27 cellular contexts compared by ENCODE assay signal in genomic region chr6:50714487-50715379, GRCh38. TPM values are rescaled to one million over a fixed set of nuclear protein-coding genes. Genes with fewer than 3 reads are reported as not detected.
DNase-seq lines count a peak whose midpoint lies in the region; ATAC-seq and TF ChIP-seq lines count a peak whose summit lies in the region.
"Had no signal": no experiment of that assay in that cellular context is flagged by ENCODE, and none has a peak within 500 bp of the region (broad histone marks: within the 10 kb centered on the region; RNA-seq: fewer than 3 reads in every experiment).

No MANE protein-coding gene starts in this region.

- H3K36me3 ChIP-seq in SK-N-SH (replicated peaks in 1 of 2; ENCODE audit: control insufficient read depth in 1 of 2, insufficient read depth in 2 of 2, low read length in 1 of 2) = no peaks in the 10 kb centered on the region
- no peaks in the 10 kb centered on the region for H3K36me3 ChIP-seq in HUES6 (ENCODE audit: control insufficient read depth, insufficient read depth, low read length)
- no peaks in the 10 kb centered on the region for H3K36me3 ChIP-seq in stomach
- H3K36me3 ChIP-seq: brain microvascular endothelial cell, gastrocnemius medialis, Peyer's patch had no signal

- peaks cover 19% of the 10 kb centered on the region; the same call in 1 of the 2 replicates for H3K27me3 ChIP-seq in SK-N-SH (ENCODE audit: insufficient read depth)
- peaks cover 100% of the 10 kb centered on the region for H3K27me3 ChIP-seq in HUES6 (ENCODE audit: control insufficient read depth, insufficient read depth, low read length)
- peaks cover 6 to 100% (median 30%) of the 10 kb centered on the region in 3 donors for H3K27me3 ChIP-seq in stomach
- H3K27me3 ChIP-seq: testis had no signal

- peaks cover 30% of the 10 kb centered on the region for H3K27me3 Mint-ChIP-seq in endothelial cell (ENCODE audit: unreplicated experiment)
- H3K27me3 Mint-ChIP-seq in nephron progenitor cell (ENCODE audit: low read depth, poor library complexity) = peaks cover 100% of the 10 kb centered on the region

- H3K36me3 Mint-ChIP-seq in endothelial cell (ENCODE audit: low read depth, unreplicated experiment) (no peaks in the 10 kb centered on the region), nephron progenitor cell (ENCODE audit: low read depth) (no peaks in the 10 kb centered on the region)

- no peak overlapping the region for H3K4me2 ChIP-seq in SK-N-SH

- no peak overlapping the region for H3K27ac ChIP-seq in SK-N-SH (ENCODE audit: low read depth in 2 of 2, low read length in 1 of 2)
- no peak overlapping the region for H3K27ac ChIP-seq in HUES6 (ENCODE audit: low read depth, low read length)
- H3K27ac ChIP-seq in stomach = no peak overlapping the region
- H3K27ac ChIP-seq: brain microvascular endothelial cell, epithelial cell of prostate, gastrocnemius medialis, Peyer's patch, testis had no signal

- TF ChIP-seq RAD21 in SK-N-SH (IDR thresholded peaks at IDR 0.05; ENCODE audit: low read length) = no peak

- no peaks in the 10 kb centered on the region for H4K20me1 ChIP-seq in SK-N-SH (ENCODE audit: insufficient read depth)

- DNase-seq in SK-N-SH (peak; percentile 71), endothelial cell (ENCODE audit: low spot score) (peak; percentile 33), nephron progenitor cell (no peak), stomach (no peak)
- DNase-seq: 8988T; activated CD4-positive, alpha-beta memory T cell treated with anti-CD3 and anti-CD28 coated beads for 36 hours; activated T-cell treated with anti-CD3 and anti-CD28 coated beads, Interleukin-2, amount 50 U/mL, for 48 hours; brain microvascular endothelial cell; cortex of kidney; gastrocnemius medialis; GDM1; NCI-H1105 treated with DMSO at 0.1 percent for 48 hours; NCI-H2171; NCI-H774; Peyer's patch; testis had no signal

- H3F3A ChIP-seq in SK-N-SH (replicated peaks; ENCODE audit: insufficient read depth) = no peaks in the 10 kb centered on the region

- WGBS in SK-N-SH (ENCODE audit: low lambda C conversion rate) = 10% methylated on average over 42 of the region's 51 CpGs
- WGBS in stomach, 5 donors = 3 to 8% (median 5%) methylated on average over 45 to 51 of the region's 51 CpGs

- TF ChIP-seq EP300 in SK-N-SH (IDR thresholded peaks at IDR 0.05; ENCODE audit: borderline replicate concordance in 1 of 2, low read depth in 1 of 2, low read length in 1 of 2) = no peak
- no peak for TF ChIP-seq EP300 in stomach (IDR thresholded peaks at IDR 0.05)

- no peak overlapping the region for H3K9ac ChIP-seq in SK-N-SH
- no peak overlapping the region for H3K9ac ChIP-seq in HUES6 (ENCODE audit: low read length)

- H3K9me2 ChIP-seq in SK-N-SH = no peaks in the 10 kb centered on the region

- no peaks in the 10 kb centered on the region for H3K79me2 ChIP-seq in SK-N-SH (ENCODE audit: insufficient read depth)

- no peak for ATAC-seq in SK-N-SH treated with all-trans-retinoic acid at 6 μM for 48 hours
- no peak for ATAC-seq in HG02610 (IDR thresholded peaks at IDR 0.05; ENCODE audit: unreplicated experiment)
- ATAC-seq in GM21786 (IDR thresholded peaks at IDR 0.05; ENCODE audit: unreplicated experiment) = no peak
- ATAC-seq: gastrocnemius medialis, GM12878 had no signal

- no peaks in the 10 kb centered on the region for H3K9me3 ChIP-seq in SK-N-SH
- no peaks in the 10 kb centered on the region for H3K9me3 ChIP-seq in HUES6 (ENCODE audit: control insufficient read depth, insufficient read depth, low read depth, low read length)
- H3K9me3 ChIP-seq in stomach = no peaks in the 10 kb centered on the region
- H3K9me3 ChIP-seq: gastrocnemius medialis, Peyer's patch, testis had no signal

- intact Hi-C loops in stomach (cut with DNase I; ENCODE audit: low total_unique reads) = no loop called here

- peak overlapping the region in 1 of 2 experiments; percentile 25; a peak in 1 of 4 replicates for H3K4me3 ChIP-seq in SK-N-SH (ENCODE audit: low read depth in 2 of 2, low read length in 1 of 2)
- H3K4me3 ChIP-seq in HUES6 (ENCODE audit: low read depth, low read length) = peak overlapping the region; percentile 64
- no peak overlapping the region for H3K4me3 ChIP-seq in stomach
- H3K4me3 ChIP-seq: gastrocnemius medialis, GM12878, lung, Peyer's patch had no signal

- POLR2A ChIA-PET in SK-N-SH (lab: Yijun Ruan, JAX) = no interaction called here

- no peak for TF ChIP-seq POLR2A in stomach (IDR thresholded peaks at IDR 0.05)

- CTCF ChIA-PET in SK-N-SH (lab: Yijun Ruan, JAX) = interaction anchor here (0.6 kb wide), 2 partner anchors 8 to 11 kb away, joined by 3 to 4 read pairs; no protein-coding TSS in a partner anchor

- H3K27ac Mint-ChIP-seq in endothelial cell (ENCODE audit: unreplicated experiment) (no peak overlapping the region), nephron progenitor cell (no peak overlapping the region)
- H3K27ac Mint-ChIP-seq: activated CD4-positive, alpha-beta memory T cell treated with anti-CD3 and anti-CD28 coated beads for 36 hours; activated naive CD8-positive, alpha-beta T cell had no signal

- H3K4me3 Mint-ChIP-seq in endothelial cell (ENCODE audit: unreplicated experiment) (peak overlapping the region; percentile 86), nephron progenitor cell (peak overlapping the region; percentile 51)
- H3K4me3 Mint-ChIP-seq: activated CD4-positive, alpha-beta memory T cell treated with anti-CD3 and anti-CD28 coated beads for 36 hours; activated naive CD8-positive, alpha-beta T cell had no signal

- H3K9me3 Mint-ChIP-seq in endothelial cell (ENCODE audit: unreplicated experiment) (no peaks in the 10 kb centered on the region), nephron progenitor cell (peaks cover 7% of the 10 kb centered on the region)
- H3K9me3 Mint-ChIP-seq: activated CD4-positive, alpha-beta memory T cell treated with anti-CD3 and anti-CD28 coated beads for 36 hours had no signal

- peaks cover 0 to 9% of the 10 kb centered on the region in 2 experiments; a peak in 1 of 4 replicates for H3K4me1 ChIP-seq in SK-N-SH (ENCODE audit: control insufficient read depth in 1 of 2, insufficient read depth in 2 of 2, low read depth in 1 of 2, low read length in 1 of 2)
- H3K4me1 ChIP-seq in HUES6 (ENCODE audit: control insufficient read depth, insufficient read depth, low read length) = peaks cover 25% of the 10 kb centered on the region
- peaks cover 0 to 15% (median 0%) of the 10 kb centered on the region in 4 donors for H3K4me1 ChIP-seq in stomach
- H3K4me1 ChIP-seq: gastrocnemius medialis, Peyer's patch, testis had no signal

- H2AFZ ChIP-seq in SK-N-SH (ENCODE audit: low read depth) = no peak overlapping the region

- no peak for TF ChIP-seq CTCF in SK-N-SH (IDR thresholded peaks at IDR 0.05)
- no peak for TF ChIP-seq CTCF in endothelial cell (IDR thresholded peaks at IDR 0.05; ENCODE audit: unreplicated experiment)
- TF ChIP-seq CTCF in nephron progenitor cell (IDR thresholded peaks at IDR 0.05) = no peak
- TF ChIP-seq CTCF in stomach (IDR thresholded peaks at IDR 0.05) = no peak

- H3K4me1 Mint-ChIP-seq in endothelial cell (ENCODE audit: unreplicated experiment) (peaks cover 22% of the 10 kb centered on the region), nephron progenitor cell (peaks cover 11% of the 10 kb centered on the region)

TF ChIP-seq in SK-N-SH, 30 proteins besides CTCF, POLR2A, EP300 and RAD21 (continues in another document):
- TF ChIP-seq IRF3 (IDR thresholded peaks at IDR 0.05; ENCODE audit: low read depth, low read length) (no peak), TAF1 (IDR thresholded peaks at IDR 0.05; ENCODE audit: borderline replicate concordance, low read depth, low read length) (no peak), YY1 (IDR thresholded peaks at IDR 0.05; ENCODE audit: low read depth) (no peak), SIN3A (IDR thresholded peaks at IDR 0.05; ENCODE audit: borderline replicate concordance, low read depth, low read length) (no peak), MEF2A (IDR thresholded peaks at IDR 0.05; ENCODE audit: borderline replicate concordance, low read depth) (no peak), ELF1 (IDR thresholded peaks at IDR 0.05) (no peak), GABPA (IDR thresholded peaks at IDR 0.05; ENCODE audit: low read depth) (no peak), SMC3 (IDR thresholded peaks at IDR 0.05; ENCODE audit: low read depth, low read length) (no peak), NFIC (IDR thresholded peaks at IDR 0.05; ENCODE audit: borderline replicate concordance) (no peak)

TF ChIP-seq in SK-N-SH treated with all-trans-retinoic acid at 6 μM for 48 hours, 23 proteins besides CTCF, POLR2A, EP300 and RAD21 (continues in another document):
- TF ChIP-seq ISL1 (CRISPR knock-in tag; IDR thresholded peaks at IDR 0.05) = no peak
- no peak for TF ChIP-seq BACH2 (CRISPR knock-in tag; IDR thresholded peaks at IDR 0.05; ENCODE audit: borderline replicate concordance)
- no peak for TF ChIP-seq PATZ1 (CRISPR knock-in tag; IDR thresholded peaks at IDR 0.05; ENCODE audit: borderline replicate concordance)
- TF ChIP-seq CSDC2 (CRISPR knock-in tag; IDR thresholded peaks at IDR 0.05) = no peak
- no peak for TF ChIP-seq ZC3H10 (CRISPR knock-in tag; IDR thresholded peaks at IDR 0.05)
- TF ChIP-seq ZNF70 (CRISPR knock-in tag; IDR thresholded peaks at IDR 0.05) = no peak
- TF ChIP-seq GLIS3 (CRISPR knock-in tag; IDR thresholded peaks at IDR 0.05) = no peak

RNA-seq across cellular contexts. Expression of gene TFAP2D, which starts 1.4 kb away (rescaled TPM):
- polyA plus RNA-seq in SK-N-SH (2012; rRNA removed) = not detected in 2 replicates
- not detected in 2 replicates for polyA plus RNA-seq in SK-N-SH (2012; cell fraction: cytosol; rRNA removed)
- polyA plus RNA-seq in SK-N-SH (2012; cell fraction: nucleus; rRNA removed) = not detected in 2 replicates
- 0.31 TPM for total RNA-seq in endothelial cell (ENCODE audit: unreplicated experiment)
- not detected for total RNA-seq in stomach
- polyA plus RNA-seq in stomach = not detected
- total RNA-seq: activated CD4-positive, alpha-beta memory T cell treated with anti-CD3 and anti-CD28 coated beads for 36 hours; gastrocnemius medialis; GM12878; LHCN-M2; lung; myocyte; Peyer's patch; testis had no signal
- polyA plus RNA-seq: BJ, GM12878, lung had no signal

Comparison
In these comparisons a context has a peak if more than half of its experiments do, and no peak if none do; other contexts are left out.
1. DNase-seq: peak in SK-N-SH (single experiment) and endothelial cell (single experiment); none in nephron progenitor cell (single experiment) and stomach (single experiment).